15 cellular contexts compared by ENCODE assay signal in genomic region chr7:77079112-77079511, GRCh38. TPM values are rescaled to one million over a fixed set of nuclear protein-coding genes. Genes with fewer than 3 reads are reported as not detected.
"Had no signal": no experiment of that assay in that cellular context is flagged by ENCODE, and none has a peak within 500 bp of the region (broad histone marks: within the 10 kb centered on the region; RNA-seq: fewer than 3 reads in every experiment).

No MANE protein-coding gene starts in this region.

RNA-seq across cellular contexts. Expression of gene SPDYE18, which starts 16.8 kb away (rescaled TPM):
- total RNA-seq: activated CD4-positive, alpha-beta memory T cell treated with anti-CD3 and anti-CD28 coated beads for 36 hours; astrocyte; IMR-90; RPMI7951 had no signal
- polyA plus RNA-seq: IMR-90 had no signal

RNA-seq across cellular contexts. Expression of gene SPDYE17, which starts 47.0 kb away (rescaled TPM):
- total RNA-seq: activated B cell treated with CpG ODN at 0.5 μM for 24 hours; activated CD4-positive, alpha-beta memory T cell treated with anti-CD3 and anti-CD28 coated beads for 36 hours; activated naive CD4-positive, alpha-beta T cell treated with anti-CD3 and anti-CD28 coated beads for 36 hours; activated naive CD4-positive, alpha-beta T cell treated with anti-CD3 and anti-CD28 coated beads, Interleukin-2, amount 50 U/mL, for 72 hours; activated T-cell treated with anti-CD3 and anti-CD28 coated beads, Interleukin-2, amount 50 U/mL, for 4 hours; activated T-helper 1 cell treated with anti-CD3 and anti-CD28 coated beads, Interleukin-12 subunit alpha, Interleukin-12 subunit beta, Interleukin-2, Interleukin-4 antibody, amounts not matched to agents 30 ng/mL and 10 ng/mL and 1 ng/mL, durations not matched to agents 14 hours and 24 hours and 36 hours; adrenal gland; astrocyte; body of pancreas; breast epithelium; IMR-90; K562; M059J; RPMI7951; SK-MEL-5 had no signal
- polyA plus RNA-seq: adrenal gland, IMR-90, K562 had no signal
